8 cellular contexts compared by ENCODE assay signal in genomic region chr4:139555705-139556070, GRCh38. TPM values are rescaled to one million over a fixed set of nuclear protein-coding genes. Genes with fewer than 3 reads are reported as not detected.
DNase-seq lines count a peak whose midpoint lies in the region; ATAC-seq, FAIRE-seq and TF ChIP-seq lines count a peak whose summit lies in the region.

No MANE protein-coding gene starts in this region.

- BruUV-seq in PC-3 (replicated peaks; lab: Mats Ljungman, UMichigan), result no TSS peak

- H3K4ac ChIP-seq in H9 (ENCODE audit: low read depth, low read length), result no peak overlapping the region

- peaks cover 30 to 45% of the 10 kb centered on the region in 2 experiments for H3K4me1 Mint-ChIP-seq in H9

- FAIRE-seq in urothelium cell line (lab: Jason Lieb, UNC), result no peak

- no peak overlapping the region for H2BK20ac ChIP-seq in H9 (ENCODE audit: low read depth, low read length, poor library complexity, severe bottlenecking)

- no peaks in the 10 kb centered on the region for H3K79me1 ChIP-seq in H9 (ENCODE audit: insufficient read depth, low read depth, low read length, poor library complexity, severe bottlenecking)

- no peaks in the 10 kb centered on the region for H3K9me2 ChIP-seq in PC-3 (replicated peaks; ENCODE audit: low read length)

- H4K91ac ChIP-seq in H9 (ENCODE audit: insufficient read length, low read depth, low read length), result no peak overlapping the region

- no peaks in the 10 kb centered on the region; a peak in 2 of 7 replicates for H3K36me3 Mint-ChIP-seq in H9 (ENCODE audit: insufficient read depth in 1 of 3, low read depth in 3 of 3)

- peak overlapping the region; percentile 87 to 98 for H3K4me3 Mint-ChIP-seq in H9

- no peak overlapping the region for H2AFZ ChIP-seq in H9 (ENCODE audit: low read length)
- H2AFZ ChIP-seq in PC-3 (ENCODE audit: low read length), result peak overlapping the region; percentile 82

- H3K9ac ChIP-seq in H9 (ENCODE audit: extremely low read depth, insufficient read length, low read length) (peak overlapping the region; percentile 52), PC-3 (ENCODE audit: low read length) (peak overlapping the region; percentile 90)

- intact Hi-C loops in PC-3 (cut with micrococcal nuclease), result loop anchor here (2.0 to 5.0 kb wide), 3 partner anchors 41 to 103 kb away; partner anchors contain the start of gene RAB33B

- H3K27me3 ChIP-seq in GM06990 (replicated peaks; ENCODE audit: control insufficient read depth, insufficient read depth, low read length) (peaks cover 8% of the 10 kb centered on the region), H9 (ENCODE audit: insufficient read depth, low read length) (peaks cover 25% of the 10 kb centered on the region), PC-3 (ENCODE audit: low read length) (no peaks in the 10 kb centered on the region), ectodermal cell (ENCODE audit: control insufficient read depth, insufficient read depth, low read length, poor library complexity, severe bottlenecking) (peaks cover 49% of the 10 kb centered on the region)

- peaks cover 80% of the 10 kb centered on the region for H3K27me3 Mint-ChIP-seq in H9 (ENCODE audit: low read depth)

- no peak overlapping the region for H3K56ac ChIP-seq in H9 (ENCODE audit: insufficient read length, low read depth, low read length)

- H3K36me3 ChIP-seq in GM06990 (ENCODE audit: control insufficient read depth, insufficient read depth, low read length) (no peaks in the 10 kb centered on the region), PC-3 (ENCODE audit: low read depth, low read length) (no peaks in the 10 kb centered on the region), ectodermal cell (ENCODE audit: control insufficient read depth, insufficient read depth, low read length) (no peaks in the 10 kb centered on the region)

- H3K23ac ChIP-seq in H9 (ENCODE audit: insufficient read length, low read depth, low read length), result no peak overlapping the region

- POLR2A ChIA-PET in PC-3 (lab: Charles Lee; ENCODE audit: unreplicated experiment), result interaction anchor here (0.7 kb wide), 1 partner anchor 543 kb away, joined by 5 read pairs; no protein-coding TSS in a partner anchor

- H2BK5ac ChIP-seq in H9 (ENCODE audit: insufficient read length, low read length), result no peak overlapping the region

- no peak overlapping the region for H4K8ac ChIP-seq in H9 (replicated peaks; ENCODE audit: insufficient read length, low read depth, low read length)

- CTCF ChIA-PET in PC-3 (lab: Charles Lee), result no interaction called here

- H3K27ac Mint-ChIP-seq in H9, result no peak overlapping the region

- no peak for TF ChIP-seq CTCF in GM06990 (IDR thresholded peaks at IDR 0.05; ENCODE audit: insufficient read depth, low read length, poor library complexity, severe bottlenecking)
- no peak for TF ChIP-seq CTCF in H9 (conservative IDR thresholded peaks at IDR 0.05)
- no peak for TF ChIP-seq CTCF in PC-3 (conservative IDR thresholded peaks at IDR 0.05; ENCODE audit: low read depth, low read length)

- H3K9me3 Mint-ChIP-seq in H9, result peaks cover 0 to 3% of the 10 kb centered on the region in 2 experiments; a peak in 2 of 5 replicates

- H3T11ph ChIP-seq in H9 (ENCODE audit: low read length), result no peak overlapping the region

- no peak overlapping the region for H2AK5ac ChIP-seq in H9 (ENCODE audit: insufficient read length, low read length)

- peak overlapping the region; percentile 89 for H3K14ac ChIP-seq in H9 (ENCODE audit: insufficient read depth, low read length)

- peak; percentile 11 for ATAC-seq in PC-3

- H3K79me2 ChIP-seq in H9 (ENCODE audit: insufficient read depth, low read length) (no peaks in the 10 kb centered on the region), PC-3 (ENCODE audit: low read length) (peaks cover 50% of the 10 kb centered on the region)

- no peak for DNase-seq in GM06990 (ENCODE audit: extremely low read depth, insufficient read length)
- DNase-seq in H9, result no peak
- DNase-seq in PC-3, result no peak
- peak; percentile 56 for DNase-seq in midbrain (lab: John Stamatoyannopoulos, UW)
- DNase-seq in urothelium cell line (ENCODE audit: low spot score), result peak; percentile 24
- DNase-seq in COR-L47 (lab: John Stamatoyannopoulos, UW), result no peak
- DNase-seq in Kasumi-1 (lab: John Stamatoyannopoulos, UW), result no peak

- H3K18ac ChIP-seq in H9 (ENCODE audit: insufficient read length, low read depth, low read length), result peak overlapping the region; percentile 65

- WGBS in H9 (ENCODE audit: extremely low coverage, insufficient read length, low lambda C conversion rate), result no CpG with 5 or more reads among the region's 49 CpGs
- 0% methylated on average over 49 of the region's 49 CpGs for WGBS in ectodermal cell, 2 experiments

- H3K27ac ChIP-seq in H9 (ENCODE audit: insufficient read length, low read depth, low read length) (no peak overlapping the region), PC-3 (ENCODE audit: low read length) (peak overlapping the region; percentile 44), ectodermal cell (ENCODE audit: insufficient read depth, low read depth, low read length, poor library complexity, severe bottlenecking) (no peak overlapping the region)

- H4K20me1 ChIP-seq in H9 (ENCODE audit: control insufficient read depth, insufficient read depth, insufficient read length), result no peaks in the 10 kb centered on the region
- H4K20me1 ChIP-seq in PC-3 (ENCODE audit: low read length), result 0 out of 2 replicates have a peak, but pooled peaks cover 4% of the 10 kb centered on the region

- H2BK12ac ChIP-seq in H9 (ENCODE audit: insufficient read length, low read depth, low read length), result no peak overlapping the region

- H2BK15ac ChIP-seq in H9 (ENCODE audit: low read depth, low read length), result no peak overlapping the region

- peaks cover 4% of the 10 kb centered on the region for H3K4me1 ChIP-seq in H9 (ENCODE audit: insufficient read depth, low read length)
- peaks cover 12% of the 10 kb centered on the region for H3K4me1 ChIP-seq in PC-3 (ENCODE audit: insufficient read depth, low read length)
- H3K4me1 ChIP-seq in ectodermal cell (ENCODE audit: control insufficient read depth, insufficient read depth, low read length), result peaks cover 25% of the 10 kb centered on the region

- no peak overlapping the region for H4K5ac ChIP-seq in H9 (ENCODE audit: insufficient read length, low read depth, low read length)

- no peak overlapping the region for H2BK120ac ChIP-seq in H9 (ENCODE audit: low read depth, low read length, poor library complexity, severe bottlenecking)

- peak overlapping the region; percentile 73 for H3K4me2 ChIP-seq in H9 (ENCODE audit: insufficient read depth, insufficient read length, low read length)
- H3K4me2 ChIP-seq in PC-3 (ENCODE audit: low read length), result peak overlapping the region; percentile 89

- H3F3A ChIP-seq in PC-3 (ENCODE audit: low read length, unreplicated experiment), result no peaks in the 10 kb centered on the region

- peaks cover 19% of the 10 kb centered on the region for H3K23me2 ChIP-seq in H9 (ENCODE audit: insufficient read length, low read depth, low read length, poor library complexity, severe bottlenecking)

- H3K9me3 ChIP-seq in H9 (ENCODE audit: control insufficient read depth, low read depth, low read length), result no peaks in the 10 kb centered on the region
- no peaks in the 10 kb centered on the region for H3K9me3 ChIP-seq in PC-3 (ENCODE audit: low read length)
- no peaks in the 10 kb centered on the region for H3K9me3 ChIP-seq in ectodermal cell (ENCODE audit: control insufficient read depth, low read length)

- H3K4me3 ChIP-seq in GM06990 (replicated peaks; ENCODE audit: low read depth, low read length), result peak overlapping the region; percentile 67
- H3K4me3 ChIP-seq in PC-3 (ENCODE audit: low read length), result peak overlapping the region; percentile 70
- peak overlapping the region; percentile 55 for H3K4me3 ChIP-seq in ectodermal cell (ENCODE audit: insufficient read depth, low read depth, low read length)

RNA-seq across cellular contexts. Expression of gene SETD7, which starts 0.3 kb away (rescaled TPM):
- total RNA-seq in H9 (2021) (1.5 and 1.7 TPM in 2 replicates), PC-3 (2014; rRNA removed) (29.6 and 31.4 TPM in 2 replicates)
- polyA plus RNA-seq in ectodermal cell (2013, experiment 1 of 4), result 7.3 TPM
- polyA plus RNA-seq in ectodermal cell (2013, experiment 2 of 4), result 6.7 TPM
- 5.9 TPM for polyA plus RNA-seq in ectodermal cell (2013, experiment 3 of 4)
- polyA plus RNA-seq in ectodermal cell (2013, experiment 4 of 4), result 6.6 TPM

Comparison
In these comparisons a context has a peak if more than half of its experiments do, and no peak if none do; other contexts are left out.
1. DNase-seq: peak in midbrain (single experiment) and urothelium cell line (single experiment); none in GM06990 (single experiment), H9 (single experiment), PC-3 (single experiment), COR-L47 (single experiment) and Kasumi-1 (0 of 2).
2. RNA of gene SETD7, which starts 0.3 kb away (total RNA-seq): 29.6 to 31.4 TPM in PC-3; 1.5 to 1.7 TPM in H9; every median in the first group is over 10 times any median in the second.
3. Peak in every context shown above with its lines, with median percentiles within 50 percentile points of each other: H3K4me3 ChIP-seq.